ENCODE assay signal across 10 cellular contexts in genomic region chr21:43269461-43269860, GRCh38.
DNase-seq lines count a peak whose midpoint lies in the region; ATAC-seq and TF ChIP-seq lines count a peak whose summit lies in the region.
"Had no signal": no experiment of that assay in that cellular context is flagged by ENCODE, and none has a peak within 500 bp of the region (broad histone marks: within the 10 kb centered on the region; RNA-seq: fewer than 3 reads in every experiment).

No MANE protein-coding gene starts in this region.

- DNase-seq in GM23338 (ENCODE audit: low spot score) = peak; percentile 59
- DNase-seq in activated T-cell treated with anti-CD3 and anti-CD28 coated beads for 24 hours (ENCODE audit: low read depth) = peak; percentile 15
- DNase-seq in iPS-NIHi7 (ENCODE audit: extremely low spot score) = peak; percentile 84
- no peak for DNase-seq in NCI-H1105 treated with DMSO at 0.1 percent for 48 hours (lab: John Stamatoyannopoulos, UW)
- no peak for DNase-seq in DMS53 treated with DMSO at 0.1 percent for 48 hours (lab: John Stamatoyannopoulos, UW; ENCODE audit: unreplicated experiment)
- DNase-seq: COR-L47, T1000 had no signal

- no peak overlapping the region for H3K4me2 ChIP-seq in GM23338

- H3K27ac Mint-ChIP-seq in GM23338 = no peak overlapping the region

- H3K4me1 Mint-ChIP-seq in GM23338 = no peaks in the 10 kb centered on the region

- no peak overlapping the region for H3K4me3 Mint-ChIP-seq in GM23338

- no peaks in the 10 kb centered on the region; the same call in 2 of the 3 replicates for H3K9me3 Mint-ChIP-seq in GM23338

- H3K27me3 ChIP-seq in GM23338 (ENCODE audit: insufficient read depth) = no peaks in the 10 kb centered on the region

- no peak overlapping the region for H3K4me3 ChIP-seq in GM23338

- H3K4me1 ChIP-seq in GM23338 (ENCODE audit: insufficient read depth) = no peaks in the 10 kb centered on the region

- H3K79me2 ChIP-seq in GM23338 (replicated peaks; ENCODE audit: insufficient read depth) = no peaks in the 10 kb centered on the region

- H4K20me1 ChIP-seq in GM23338 (replicated peaks; ENCODE audit: insufficient read depth) = no peaks in the 10 kb centered on the region

- H3K27ac ChIP-seq in 22Rv1 (no peak overlapping the region), GM23338 (ENCODE audit: low read depth) (no peak overlapping the region)

- no peaks in the 10 kb centered on the region for H3K36me3 ChIP-seq in GM23338 (ENCODE audit: insufficient read depth)

- no peaks in the 10 kb centered on the region for H3K9me2 ChIP-seq in GM23338 (ENCODE audit: insufficient read depth)

- peaks cover 8% of the 10 kb centered on the region for H3K27me3 Mint-ChIP-seq in GM23338 (ENCODE audit: insufficient read depth, low read depth, poor library complexity)

- H2AFZ ChIP-seq in GM23338 = no peak overlapping the region

- ATAC-seq in GM23338 (peak; percentile 83), GM19351 (IDR thresholded peaks at IDR 0.05; ENCODE audit: unreplicated experiment) (no peak)
- ATAC-seq in activated CD4-positive, CD25-positive, alpha-beta regulatory T cell treated with anti-CD3 and anti-CD28 coated beads, Interleukin-2, amount 50 U/mL, for 24 hours = no peak

- TF ChIP-seq CTCF in 22Rv1 (IDR thresholded peaks at IDR 0.05) (peak; percentile 50), GM23338 (conservative IDR thresholded peaks at IDR 0.05; ENCODE audit: low read depth in 2 of 2) (peak; percentile 50 to 74)

- H3F3A ChIP-seq in GM23338 (replicated peaks; ENCODE audit: low read depth) = no peaks in the 10 kb centered on the region

- no peaks in the 10 kb centered on the region for H3K36me3 Mint-ChIP-seq in GM23338 (ENCODE audit: low read depth)

TF ChIP-seq in GM23338, 12 proteins besides CTCF, POLR2A, EP300 and RAD21:
- TF ChIP-seq JUNB (IDR thresholded peaks at IDR 0.05; ENCODE audit: unreplicated experiment) = no peak
- TF ChIP-seq REST (IDR thresholded peaks at IDR 0.05; ENCODE audit: unreplicated experiment) = no peak
- no peak for TF ChIP-seq ZNF462 (CRISPR knock-in tag; IDR thresholded peaks at IDR 0.05)
- no peak for TF ChIP-seq STAT1 (IDR thresholded peaks at IDR 0.05; ENCODE audit: unreplicated experiment)
- TF ChIP-seq CREB1 (CRISPR knock-in tag; IDR thresholded peaks at IDR 0.05; ENCODE audit: low read depth) = no peak
- no peak for TF ChIP-seq EZH2 (IDR thresholded peaks at IDR 0.05; ENCODE audit: low read depth, unreplicated experiment)
- TF ChIP-seq NANOG (IDR thresholded peaks at IDR 0.05; ENCODE audit: borderline replicate concordance) = no peak
- no peak for TF ChIP-seq ZNF114 (CRISPR knock-in tag; IDR thresholded peaks at IDR 0.05)
- TF ChIP-seq ETS1 (IDR thresholded peaks at IDR 0.05) = no peak
- no peak for TF ChIP-seq POLR2AphosphoS5 (IDR thresholded peaks at IDR 0.05; ENCODE audit: low read depth)
- TF ChIP-seq ZNF331 (CRISPR knock-in tag; IDR thresholded peaks at IDR 0.05; ENCODE audit: low read depth) = no peak
- TF ChIP-seq EZH2phosphoT487 (IDR thresholded peaks at IDR 0.05; ENCODE audit: unreplicated experiment) = no peak

Comparison
In these comparisons a context has a peak if more than half of its experiments do, and no peak if none do; other contexts are left out.
1. DNase-seq: peak in GM23338 (single experiment), activated T-cell treated with anti-CD3 and anti-CD28 coated beads for 24 hours (single experiment) and iPS-NIHi7 (single experiment); none in NCI-H1105 treated with DMSO at 0.1 percent for 48 hours (single experiment) and DMS53 treated with DMSO at 0.1 percent for 48 hours (single experiment).